In the genomic region with DNA sequence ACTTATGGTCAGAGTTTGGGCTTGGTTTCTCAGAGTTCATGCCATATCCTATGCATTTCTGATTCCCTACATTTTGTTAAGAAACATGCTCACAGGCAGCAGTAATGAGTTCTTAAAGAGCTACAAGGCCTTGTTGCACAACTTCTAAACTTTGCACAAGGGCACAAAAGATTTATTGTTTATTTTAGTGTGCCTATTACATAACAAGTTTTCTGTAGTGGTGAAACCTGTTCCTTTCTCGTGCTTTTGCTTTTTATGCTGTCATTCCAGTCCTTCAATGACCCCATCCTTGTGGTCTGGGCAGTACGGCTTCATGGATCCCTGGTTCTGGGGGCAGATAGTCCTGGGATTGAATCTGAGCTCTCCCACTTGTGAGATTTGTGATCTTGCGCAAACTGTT, we compare ENCODE assay signal across 1 cellular context.
TF ChIP-seq lines count a peak whose summit lies in the region.

No MANE protein-coding gene starts in this region.

TF ChIP-seq in HepG2, 621 proteins besides CTCF, POLR2A, EP300 and RAD21 (continued from another document and continues in another):
- no peak for TF ChIP-seq EEA1 (CRISPR knock-in tag; IDR thresholded peaks at IDR 0.05; ENCODE audit: borderline replicate concordance)
- TF ChIP-seq GATAD1 (CRISPR knock-in tag; IDR thresholded peaks at IDR 0.05) = 0 out of 2 replicates have a peak, but pooled peaks have one; percentile 37
- 0 out of 2 replicates have a peak, but pooled peaks have one; percentile 28 for TF ChIP-seq ZNF121 (CRISPR knock-in tag; IDR thresholded peaks at IDR 0.05)
- TF ChIP-seq PTBP1 (IDR thresholded peaks at IDR 0.05; ENCODE audit: low read depth, low read length, poor library complexity, severe bottlenecking) = no peak
- peak; percentile 56; the same call in 1 of the 2 replicates for TF ChIP-seq TCF7 (IDR thresholded peaks at IDR 0.05; ENCODE audit: low read depth)
- peak; percentile 51; the same call in 1 of the 2 replicates for TF ChIP-seq ZNF792 (CRISPR knock-in tag; IDR thresholded peaks at IDR 0.05)
- TF ChIP-seq, protein P1, sequence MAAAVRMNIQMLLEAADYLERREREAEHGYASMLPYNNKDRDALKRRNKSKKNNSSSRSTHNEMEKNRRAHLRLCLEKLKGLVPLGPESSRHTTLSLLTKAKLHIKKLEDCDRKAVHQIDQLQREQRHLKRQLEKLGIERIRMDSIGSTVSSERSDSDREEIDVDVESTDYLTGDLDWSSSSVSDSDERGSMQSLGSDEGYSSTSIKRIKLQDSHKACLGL (CRISPR knock-in tag; IDR thresholded peaks at IDR 0.05) = no peak
- TF ChIP-seq ISL2 (CRISPR knock-in tag; IDR thresholded peaks at IDR 0.05) = peak; percentile 75; the same call in 1 of the 2 replicates
- TF ChIP-seq NFE2L1 (CRISPR knock-in tag; IDR thresholded peaks at IDR 0.05; ENCODE audit: borderline replicate concordance) = no peak
- TF ChIP-seq POGZ (CRISPR knock-in tag; IDR thresholded peaks at IDR 0.05) = peak; percentile 74
- no peak for TF ChIP-seq PAX8 (CRISPR knock-in tag; IDR thresholded peaks at IDR 0.05; ENCODE audit: borderline replicate concordance)
- peak; percentile 18; the same call in 1 of the 2 replicates for TF ChIP-seq CBFB (CRISPR knock-in tag; IDR thresholded peaks at IDR 0.05)
- no peak for TF ChIP-seq ZNF746 (CRISPR knock-in tag; IDR thresholded peaks at IDR 0.05)
- no peak for TF ChIP-seq ZNF616 (CRISPR knock-in tag; IDR thresholded peaks at IDR 0.05; ENCODE audit: low read depth)
- TF ChIP-seq CBX1 (IDR thresholded peaks at IDR 0.05; ENCODE audit: low read depth) = no peak
- TF ChIP-seq MIXL1 (CRISPR knock-in tag; IDR thresholded peaks at IDR 0.05) = peak; percentile 78; the same call in 1 of the 2 replicates
- TF ChIP-seq GATAD2A (CRISPR knock-in tag; IDR thresholded peaks at IDR 0.05) = peak; percentile 99
- no peak for TF ChIP-seq NONO (IDR thresholded peaks at IDR 0.05)
- TF ChIP-seq NONO (CRISPR knock-in tag; conservative IDR thresholded peaks at IDR 0.05) = peak; percentile 46; the same call in 1 of the 2 replicates
- no peak for TF ChIP-seq HMGA1 (CRISPR knock-in tag; conservative IDR thresholded peaks at IDR 0.05)
- TF ChIP-seq, protein P2, sequence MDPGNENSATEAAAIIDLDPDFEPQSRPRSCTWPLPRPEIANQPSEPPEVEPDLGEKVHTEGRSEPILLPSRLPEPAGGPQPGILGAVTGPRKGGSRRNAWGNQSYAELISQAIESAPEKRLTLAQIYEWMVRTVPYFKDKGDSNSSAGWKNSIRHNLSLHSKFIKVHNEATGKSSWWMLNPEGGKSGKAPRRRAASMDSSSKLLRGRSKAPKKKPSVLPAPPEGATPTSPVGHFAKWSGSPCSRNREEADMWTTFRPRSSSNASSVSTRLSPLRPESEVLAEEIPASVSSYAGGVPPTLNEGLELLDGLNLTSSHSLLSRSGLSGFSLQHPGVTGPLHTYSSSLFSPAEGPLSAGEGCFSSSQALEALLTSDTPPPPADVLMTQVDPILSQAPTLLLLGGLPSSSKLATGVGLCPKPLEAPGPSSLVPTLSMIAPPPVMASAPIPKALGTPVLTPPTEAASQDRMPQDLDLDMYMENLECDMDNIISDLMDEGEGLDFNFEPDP (CRISPR knock-in tag; conservative IDR thresholded peaks at IDR 0.05) = no peak
- TF ChIP-seq, protein P3, sequence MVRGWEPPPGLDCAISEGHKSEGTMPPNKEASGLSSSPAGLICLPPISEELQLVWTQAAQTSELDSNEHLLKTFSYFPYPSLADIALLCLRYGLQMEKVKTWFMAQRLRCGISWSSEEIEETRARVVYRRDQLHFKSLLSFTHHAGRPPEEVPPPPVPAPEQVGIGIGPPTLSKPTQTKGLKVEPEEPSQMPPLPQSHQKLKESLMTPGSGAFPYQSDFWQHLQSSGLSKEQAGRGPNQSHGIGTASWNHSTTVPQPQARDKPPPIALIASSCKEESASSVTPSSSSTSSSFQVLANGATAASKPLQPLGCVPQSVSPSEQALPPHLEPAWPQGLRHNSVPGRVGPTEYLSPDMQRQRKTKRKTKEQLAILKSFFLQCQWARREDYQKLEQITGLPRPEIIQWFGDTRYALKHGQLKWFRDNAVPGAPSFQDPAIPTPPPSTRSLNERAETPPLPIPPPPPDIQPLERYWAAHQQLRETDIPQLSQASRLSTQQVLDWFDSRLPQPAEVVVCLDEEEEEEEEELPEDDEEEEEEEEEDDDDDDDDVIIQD (CRISPR knock-in tag; IDR thresholded peaks at IDR 0.05; ENCODE audit: low read depth) = peak; percentile 44; the same call in 1 of the 2 replicates
- TF ChIP-seq TAF1 (CRISPR knock-in tag; IDR thresholded peaks at IDR 0.05) = no peak
- no peak for TF ChIP-seq ZEB1 (IDR thresholded peaks at IDR 0.05; ENCODE audit: insufficient replicate concordance, low read depth)
- peak; percentile 89 for TF ChIP-seq TBL1XR1 (IDR thresholded peaks at IDR 0.05; ENCODE audit: borderline replicate concordance, low read length, partially characterized antibody)
- TF ChIP-seq, protein P4, sequence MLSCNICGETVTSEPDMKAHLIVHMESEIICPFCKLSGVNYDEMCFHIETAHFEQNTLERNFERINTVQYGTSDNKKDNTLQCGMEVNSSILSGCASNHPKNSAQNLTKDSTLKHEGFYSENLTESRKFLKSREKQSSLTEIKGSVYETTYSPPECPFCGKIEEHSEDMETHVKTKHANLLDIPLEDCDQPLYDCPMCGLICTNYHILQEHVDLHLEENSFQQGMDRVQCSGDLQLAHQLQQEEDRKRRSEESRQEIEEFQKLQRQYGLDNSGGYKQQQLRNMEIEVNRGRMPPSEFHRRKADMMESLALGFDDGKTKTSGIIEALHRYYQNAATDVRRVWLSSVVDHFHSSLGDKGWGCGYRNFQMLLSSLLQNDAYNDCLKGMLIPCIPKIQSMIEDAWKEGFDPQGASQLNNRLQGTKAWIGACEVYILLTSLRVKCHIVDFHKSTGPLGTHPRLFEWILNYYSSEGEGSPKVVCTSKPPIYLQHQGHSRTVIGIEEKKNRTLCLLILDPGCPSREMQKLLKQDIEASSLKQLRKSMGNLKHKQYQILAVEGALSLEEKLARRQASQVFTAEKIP (CRISPR knock-in tag; IDR thresholded peaks at IDR 0.05; ENCODE audit: borderline replicate concordance) = no peak
- TF ChIP-seq NR3C1 (CRISPR knock-in tag; IDR thresholded peaks at IDR 0.05) = no peak
- TF ChIP-seq KDM1A (CRISPR knock-in tag; IDR thresholded peaks at IDR 0.05) = no peak
- TF ChIP-seq HMG20A (CRISPR knock-in tag; IDR thresholded peaks at IDR 0.05; ENCODE audit: borderline replicate concordance) = peak; percentile 94
- no peak for TF ChIP-seq MEIS2 (CRISPR knock-in tag; IDR thresholded peaks at IDR 0.05)
- peak; percentile 72; the same call in 1 of the 2 replicates for TF ChIP-seq ZSCAN30 (CRISPR knock-in tag; IDR thresholded peaks at IDR 0.05)
- TF ChIP-seq ZBTB7B (CRISPR knock-in tag; IDR thresholded peaks at IDR 0.05) = no peak
- TF ChIP-seq ZNF138 (CRISPR knock-in tag; IDR thresholded peaks at IDR 0.05; ENCODE audit: low read depth) = no peak
- TF ChIP-seq, protein P5, sequence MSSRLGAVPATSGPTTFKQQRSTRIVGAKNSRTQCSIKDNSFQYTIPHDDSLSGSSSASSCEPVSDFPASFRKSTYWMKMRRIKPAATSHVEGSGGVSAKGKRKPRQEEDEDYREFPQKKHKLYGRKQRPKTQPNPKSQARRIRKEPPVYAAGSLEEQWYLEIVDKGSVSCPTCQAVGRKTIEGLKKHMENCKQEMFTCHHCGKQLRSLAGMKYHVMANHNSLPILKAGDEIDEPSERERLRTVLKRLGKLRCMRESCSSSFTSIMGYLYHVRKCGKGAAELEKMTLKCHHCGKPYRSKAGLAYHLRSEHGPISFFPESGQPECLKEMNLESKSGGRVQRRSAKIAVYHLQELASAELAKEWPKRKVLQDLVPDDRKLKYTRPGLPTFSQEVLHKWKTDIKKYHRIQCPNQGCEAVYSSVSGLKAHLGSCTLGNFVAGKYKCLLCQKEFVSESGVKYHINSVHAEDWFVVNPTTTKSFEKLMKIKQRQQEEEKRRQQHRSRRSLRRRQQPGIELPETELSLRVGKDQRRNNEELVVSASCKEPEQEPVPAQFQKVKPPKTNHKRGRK (CRISPR knock-in tag; IDR thresholded peaks at IDR 0.05) = no peak
- TF ChIP-seq, protein P6, sequence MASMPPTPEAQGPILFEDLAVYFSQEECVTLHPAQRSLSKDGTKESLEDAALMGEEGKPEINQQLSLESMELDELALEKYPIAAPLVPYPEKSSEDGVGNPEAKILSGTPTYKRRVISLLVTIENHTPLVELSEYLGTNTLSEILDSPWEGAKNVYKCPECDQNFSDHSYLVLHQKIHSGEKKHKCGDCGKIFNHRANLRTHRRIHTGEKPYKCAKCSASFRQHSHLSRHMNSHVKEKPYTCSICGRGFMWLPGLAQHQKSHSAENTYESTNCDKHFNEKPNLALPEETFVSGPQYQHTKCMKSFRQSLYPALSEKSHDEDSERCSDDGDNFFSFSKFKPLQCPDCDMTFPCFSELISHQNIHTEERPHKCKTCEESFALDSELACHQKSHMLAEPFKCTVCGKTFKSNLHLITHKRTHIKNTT (CRISPR knock-in tag; IDR thresholded peaks at IDR 0.05) = no peak
- peak; percentile 97 for TF ChIP-seq CEBPG (CRISPR knock-in tag; IDR thresholded peaks at IDR 0.05)
- 0 out of 2 replicates have a peak, but pooled peaks have one; percentile 16 for TF ChIP-seq ZSCAN31 (CRISPR knock-in tag; IDR thresholded peaks at IDR 0.05; ENCODE audit: low read depth)
- peak; percentile 69; the same call in 1 of the 2 replicates for TF ChIP-seq KMT2A (CRISPR knock-in tag; IDR thresholded peaks at IDR 0.05)
- peak; percentile 83 for TF ChIP-seq MED1 (CRISPR knock-in tag; IDR thresholded peaks at IDR 0.05)
- TF ChIP-seq ZNF431 (CRISPR knock-in tag; IDR thresholded peaks at IDR 0.05; ENCODE audit: borderline replicate concordance, low read depth) = no peak
- TF ChIP-seq ZNF484 (CRISPR knock-in tag; IDR thresholded peaks at IDR 0.05; ENCODE audit: borderline replicate concordance, low read depth) = no peak
- TF ChIP-seq, protein P7, sequence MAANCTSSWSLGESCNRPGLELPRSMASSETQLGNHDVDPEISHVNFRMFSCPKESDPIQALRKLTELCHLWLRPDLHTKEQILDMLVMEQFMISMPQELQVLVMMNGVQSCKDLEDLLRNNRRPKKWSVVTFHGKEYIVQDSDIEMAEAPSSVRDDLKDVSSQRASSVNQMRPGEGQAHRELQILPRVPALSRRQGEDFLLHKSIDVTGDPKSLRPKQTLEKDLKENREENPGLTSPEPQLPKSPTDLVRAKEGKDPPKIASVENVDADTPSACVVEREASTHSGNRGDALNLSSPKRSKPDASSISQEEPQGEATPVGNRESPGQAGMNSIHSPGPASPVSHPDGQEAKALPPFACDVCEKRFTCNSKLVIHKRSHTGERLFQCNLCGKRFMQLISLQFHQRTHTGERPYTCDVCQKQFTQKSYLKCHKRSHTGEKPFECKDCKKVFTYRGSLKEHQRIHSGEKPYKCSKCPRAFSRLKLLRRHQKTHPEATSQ (CRISPR knock-in tag; IDR thresholded peaks at IDR 0.05; ENCODE audit: borderline replicate concordance) = no peak
- TF ChIP-seq ZNF567 (CRISPR knock-in tag; IDR thresholded peaks at IDR 0.05; ENCODE audit: borderline replicate concordance) = no peak
- TF ChIP-seq HDAC2 (CRISPR knock-in tag; IDR thresholded peaks at IDR 0.05) = peak; percentile 89
- peak; percentile 85 for TF ChIP-seq SMAD3 (CRISPR knock-in tag; IDR thresholded peaks at IDR 0.05)
- TF ChIP-seq HNF4G (IDR thresholded peaks at IDR 0.05; ENCODE audit: borderline replicate concordance, low read depth, low read length) = no peak
- 0 out of 2 replicates have a peak, but pooled peaks have one; percentile 56 for TF ChIP-seq HNF4G (CRISPR knock-in tag; IDR thresholded peaks at IDR 0.05; ENCODE audit: borderline replicate concordance, low read depth)
- no peak for TF ChIP-seq TBX3 (IDR thresholded peaks at IDR 0.05; ENCODE audit: borderline replicate concordance)
- 0 out of 2 replicates have a peak, but pooled peaks have one; percentile 27 for TF ChIP-seq ZNF317 (CRISPR knock-in tag; IDR thresholded peaks at IDR 0.05)
- no peak for TF ChIP-seq ZNF816 (CRISPR knock-in tag; IDR thresholded peaks at IDR 0.05; ENCODE audit: borderline replicate concordance)
- TF ChIP-seq MAFG (CRISPR knock-in tag; IDR thresholded peaks at IDR 0.05) = no peak
- TF ChIP-seq NCOA2 (CRISPR knock-in tag; IDR thresholded peaks at IDR 0.05) = peak; percentile 85
- TF ChIP-seq NR2F2 (IDR thresholded peaks at IDR 0.05; ENCODE audit: borderline replicate concordance, low read depth) = 0 out of 2 replicates have a peak, but pooled peaks have one; percentile 37
- TF ChIP-seq ZNF282 (IDR thresholded peaks at IDR 0.05; ENCODE audit: partially characterized antibody) = no peak
- TF ChIP-seq, protein P8, sequence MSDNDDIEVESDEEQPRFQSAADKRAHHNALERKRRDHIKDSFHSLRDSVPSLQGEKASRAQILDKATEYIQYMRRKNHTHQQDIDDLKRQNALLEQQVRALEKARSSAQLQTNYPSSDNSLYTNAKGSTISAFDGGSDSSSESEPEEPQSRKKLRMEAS (IDR thresholded peaks at IDR 0.05) = no peak
- TF ChIP-seq, protein P9, sequence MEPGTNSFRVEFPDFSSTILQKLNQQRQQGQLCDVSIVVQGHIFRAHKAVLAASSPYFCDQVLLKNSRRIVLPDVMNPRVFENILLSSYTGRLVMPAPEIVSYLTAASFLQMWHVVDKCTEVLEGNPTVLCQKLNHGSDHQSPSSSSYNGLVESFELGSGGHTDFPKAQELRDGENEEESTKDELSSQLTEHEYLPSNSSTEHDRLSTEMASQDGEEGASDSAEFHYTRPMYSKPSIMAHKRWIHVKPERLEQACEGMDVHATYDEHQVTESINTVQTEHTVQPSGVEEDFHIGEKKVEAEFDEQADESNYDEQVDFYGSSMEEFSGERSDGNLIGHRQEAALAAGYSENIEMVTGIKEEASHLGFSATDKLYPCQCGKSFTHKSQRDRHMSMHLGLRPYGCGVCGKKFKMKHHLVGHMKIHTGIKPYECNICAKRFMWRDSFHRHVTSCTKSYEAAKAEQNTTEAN (CRISPR knock-in tag; conservative IDR thresholded peaks at IDR 0.05) = peak; percentile 88
- TF ChIP-seq, protein P10, sequence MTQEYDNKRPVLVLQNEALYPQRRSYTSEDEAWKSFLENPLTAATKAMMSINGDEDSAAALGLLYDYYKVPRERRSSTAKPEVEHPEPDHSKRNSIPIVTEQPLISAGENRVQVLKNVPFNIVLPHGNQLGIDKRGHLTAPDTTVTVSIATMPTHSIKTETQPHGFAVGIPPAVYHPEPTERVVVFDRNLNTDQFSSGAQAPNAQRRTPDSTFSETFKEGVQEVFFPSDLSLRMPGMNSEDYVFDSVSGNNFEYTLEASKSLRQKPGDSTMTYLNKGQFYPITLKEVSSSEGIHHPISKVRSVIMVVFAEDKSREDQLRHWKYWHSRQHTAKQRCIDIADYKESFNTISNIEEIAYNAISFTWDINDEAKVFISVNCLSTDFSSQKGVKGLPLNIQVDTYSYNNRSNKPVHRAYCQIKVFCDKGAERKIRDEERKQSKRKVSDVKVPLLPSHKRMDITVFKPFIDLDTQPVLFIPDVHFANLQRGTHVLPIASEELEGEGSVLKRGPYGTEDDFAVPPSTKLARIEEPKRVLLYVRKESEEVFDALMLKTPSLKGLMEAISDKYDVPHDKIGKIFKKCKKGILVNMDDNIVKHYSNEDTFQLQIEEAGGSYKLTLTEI (CRISPR knock-in tag; conservative IDR thresholded peaks at IDR 0.05) = no peak
- no peak for TF ChIP-seq LCORL (IDR thresholded peaks at IDR 0.05)
- TF ChIP-seq LCORL (CRISPR knock-in tag; IDR thresholded peaks at IDR 0.05) = peak; percentile 82
